1 cellular context compared by ENCODE assay signal in the genomic region with DNA sequence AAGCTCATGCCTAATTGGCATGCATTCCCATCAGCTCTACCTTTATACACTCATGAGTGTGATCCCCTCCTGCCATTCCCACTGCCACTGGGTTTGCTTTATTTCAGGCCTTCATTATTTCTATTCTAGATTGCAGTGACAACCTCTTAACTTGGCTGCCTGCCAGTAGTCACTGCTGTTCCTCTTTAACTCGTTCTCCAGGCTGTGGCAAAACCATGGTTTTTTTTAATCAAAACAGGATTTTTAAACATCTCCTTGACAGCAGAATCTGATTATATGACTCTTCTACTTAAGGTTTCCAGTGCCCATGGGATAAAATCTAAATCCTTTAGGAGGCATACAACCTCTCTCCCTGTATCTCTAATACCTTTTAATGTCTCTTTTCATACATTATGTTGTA.
A peak's percentile ranks its signal among the peaks of the same experiment; 100 is the strongest.
TF ChIP-seq lines count a peak whose summit lies in the region.

No MANE protein-coding gene starts in this region.

TF ChIP-seq in SK-N-SH, 30 proteins besides CTCF, POLR2A, EP300 and RAD21 (continued from another document):
- TF ChIP-seq MAX (IDR thresholded peaks at IDR 0.05; ENCODE audit: low read depth) (no peak), EZH2phosphoT487 (IDR thresholded peaks at IDR 0.05; ENCODE audit: borderline replicate concordance, low read depth) (no peak), GATA2 (CRISPR knock-in tag; IDR thresholded peaks at IDR 0.05) (peak; percentile 77), TAF1 (IDR thresholded peaks at IDR 0.05; ENCODE audit: borderline replicate concordance, low read depth, low read length) (no peak), FOXJ3 (CRISPR knock-in tag; IDR thresholded peaks at IDR 0.05) (no peak), POLR2AphosphoS5 (IDR thresholded peaks at IDR 0.05; ENCODE audit: low read depth, low read length) (no peak), SMC3 (IDR thresholded peaks at IDR 0.05; ENCODE audit: low read depth, low read length) (no peak), NFIC (IDR thresholded peaks at IDR 0.05; ENCODE audit: borderline replicate concordance) (peak; percentile 16; the same call in 1 of the 2 replicates), JUND (IDR thresholded peaks at IDR 0.05) (no peak), FOXM1 (IDR thresholded peaks at IDR 0.05; ENCODE audit: low read depth) (no peak), YY1 (IDR thresholded peaks at IDR 0.05; ENCODE audit: low read depth) (no peak), CHD2 (IDR thresholded peaks at IDR 0.05; ENCODE audit: low read length, partially characterized antibody) (peak; percentile 37)
- TF ChIP-seq, protein P1, sequence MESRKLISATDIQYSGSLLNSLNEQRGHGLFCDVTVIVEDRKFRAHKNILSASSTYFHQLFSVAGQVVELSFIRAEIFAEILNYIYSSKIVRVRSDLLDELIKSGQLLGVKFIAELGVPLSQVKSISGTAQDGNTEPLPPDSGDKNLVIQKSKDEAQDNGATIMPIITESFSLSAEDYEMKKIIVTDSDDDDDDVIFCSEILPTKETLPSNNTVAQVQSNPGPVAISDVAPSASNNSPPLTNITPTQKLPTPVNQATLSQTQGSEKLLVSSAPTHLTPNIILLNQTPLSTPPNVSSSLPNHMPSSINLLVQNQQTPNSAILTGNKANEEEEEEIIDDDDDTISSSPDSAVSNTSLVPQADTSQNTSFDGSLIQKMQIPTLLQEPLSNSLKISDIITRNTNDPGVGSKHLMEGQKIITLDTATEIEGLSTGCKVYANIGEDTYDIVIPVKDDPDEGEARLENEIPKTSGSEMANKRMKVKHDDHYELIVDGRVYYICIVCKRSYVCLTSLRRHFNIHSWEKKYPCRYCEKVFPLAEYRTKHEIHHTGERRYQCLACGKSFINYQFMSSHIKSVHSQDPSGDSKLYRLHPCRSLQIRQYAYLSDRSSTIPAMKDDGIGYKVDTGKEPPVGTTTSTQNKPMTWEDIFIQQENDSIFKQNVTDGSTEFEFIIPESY (IDR thresholded peaks at IDR 0.05; ENCODE audit: borderline replicate concordance, low read depth) = no peak
- TF ChIP-seq, protein P2, sequence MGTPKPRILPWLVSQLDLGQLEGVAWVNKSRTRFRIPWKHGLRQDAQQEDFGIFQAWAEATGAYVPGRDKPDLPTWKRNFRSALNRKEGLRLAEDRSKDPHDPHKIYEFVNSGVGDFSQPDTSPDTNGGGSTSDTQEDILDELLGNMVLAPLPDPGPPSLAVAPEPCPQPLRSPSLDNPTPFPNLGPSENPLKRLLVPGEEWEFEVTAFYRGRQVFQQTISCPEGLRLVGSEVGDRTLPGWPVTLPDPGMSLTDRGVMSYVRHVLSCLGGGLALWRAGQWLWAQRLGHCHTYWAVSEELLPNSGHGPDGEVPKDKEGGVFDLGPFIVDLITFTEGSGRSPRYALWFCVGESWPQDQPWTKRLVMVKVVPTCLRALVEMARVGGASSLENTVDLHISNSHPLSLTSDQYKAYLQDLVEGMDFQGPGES (IDR thresholded peaks at IDR 0.05; ENCODE audit: low read depth, low read length) = no peak
